Comparison of ENCODE assay signal across 22 cellular contexts in genomic region chr9:135705376-135705775, GRCh38. TPM values are rescaled to one million over a fixed set of nuclear protein-coding genes. Genes with fewer than 3 reads are reported as not detected.
"Had no signal": no experiment of that assay in that cellular context is flagged by ENCODE, and none has a peak within 500 bp of the region (broad histone marks: within the 10 kb centered on the region; RNA-seq: fewer than 3 reads in every experiment).

No MANE protein-coding gene starts in this region.

- H3K4me3 Mint-ChIP-seq: stimulated activated naive CD8-positive, alpha-beta T cell treated with anti-CD3 and anti-CD28 coated beads, Interleukin-15, amount 100 ng/mL, for 72 hours had no signal

- H3K4me2 ChIP-seq: smooth muscle cell had no signal

- ATAC-seq: activated CD4-positive, CD25-positive, alpha-beta regulatory T cell treated with anti-CD3 and anti-CD28 coated beads, Interleukin-2, amount 50 U/mL, for 24 hours; right lobe of liver; stimulated activated naive CD8-positive, alpha-beta T cell treated with anti-CD3 and anti-CD28 coated beads, Interleukin-15, amount 100 ng/mL, for 72 hours had no signal

- H3K9me3 ChIP-seq: ascending aorta, right lobe of liver, thoracic aorta had no signal

- H3K27ac Mint-ChIP-seq: progenitor cell of endocrine pancreas; stimulated activated naive CD8-positive, alpha-beta T cell treated with anti-CD3 and anti-CD28 coated beads, Interleukin-15, amount 100 ng/mL, for 72 hours had no signal

- DNase-seq: activated CD4-positive, alpha-beta T cell treated with anti-CD3 and anti-CD28 coated beads, Interleukin-2, amount 50 U/mL, for 1 hour; activated CD8-positive, alpha-beta memory T cell treated with anti-CD3 and anti-CD28 coated beads for 24 hours; activated naive CD4-positive, alpha-beta T cell; dorsolateral prefrontal cortex; mesendoderm; occipital lobe; right lobe of liver; stimulated activated naive CD8-positive, alpha-beta T cell treated with anti-CD3 and anti-CD28 coated beads, Interleukin-15, amount 100 ng/mL, for 72 hours; T-helper 9 cell had no signal

- H3K36me3 ChIP-seq: ascending aorta, right lobe of liver, thoracic aorta had no signal

- H3K4me1 Mint-ChIP-seq: stimulated activated naive CD8-positive, alpha-beta T cell treated with anti-CD3 and anti-CD28 coated beads, Interleukin-15, amount 100 ng/mL, for 72 hours had no signal

- H3K27ac ChIP-seq: ascending aorta, right lobe of liver, thoracic aorta had no signal

- H3K9me3 Mint-ChIP-seq: nephron; stimulated activated naive CD8-positive, alpha-beta T cell treated with anti-CD3 and anti-CD28 coated beads, Interleukin-15, amount 100 ng/mL, for 72 hours had no signal

- H3K4me3 ChIP-seq: ascending aorta, right lobe of liver, smooth muscle cell, thoracic aorta had no signal

RNA-seq across cellular contexts. Expression of gene KCNT1, which starts 3.4 kb away (rescaled TPM):
- total RNA-seq: ascending aorta, bronchial epithelial cell, chondrocyte, glomerular endothelial cell, kidney epithelial cell, progenitor cell of endocrine pancreas, right lobe of liver, smooth muscle cell had no signal
- polyA plus RNA-seq: smooth muscle cell had no signal

RNA-seq across cellular contexts. Expression of gene SOHLH1, which starts 6.1 kb away (rescaled TPM):
- total RNA-seq: ascending aorta, bronchial epithelial cell, chondrocyte, glomerular endothelial cell, kidney epithelial cell, occipital lobe, progenitor cell of endocrine pancreas, right lobe of liver, smooth muscle cell, thoracic aorta, ureter had no signal
- polyA plus RNA-seq: esophagus, smooth muscle cell had no signal

RNA-seq across cellular contexts. Expression of gene LCN9, which starts 42.3 kb away (rescaled TPM):
- total RNA-seq: ascending aorta, bronchial epithelial cell, glomerular endothelial cell, kidney epithelial cell, lower leg skin, occipital lobe, right lobe of liver, thoracic aorta, ureter had no signal
- polyA plus RNA-seq: esophagus had no signal
